8 cellular contexts compared by ENCODE assay signal in the genomic region with DNA sequence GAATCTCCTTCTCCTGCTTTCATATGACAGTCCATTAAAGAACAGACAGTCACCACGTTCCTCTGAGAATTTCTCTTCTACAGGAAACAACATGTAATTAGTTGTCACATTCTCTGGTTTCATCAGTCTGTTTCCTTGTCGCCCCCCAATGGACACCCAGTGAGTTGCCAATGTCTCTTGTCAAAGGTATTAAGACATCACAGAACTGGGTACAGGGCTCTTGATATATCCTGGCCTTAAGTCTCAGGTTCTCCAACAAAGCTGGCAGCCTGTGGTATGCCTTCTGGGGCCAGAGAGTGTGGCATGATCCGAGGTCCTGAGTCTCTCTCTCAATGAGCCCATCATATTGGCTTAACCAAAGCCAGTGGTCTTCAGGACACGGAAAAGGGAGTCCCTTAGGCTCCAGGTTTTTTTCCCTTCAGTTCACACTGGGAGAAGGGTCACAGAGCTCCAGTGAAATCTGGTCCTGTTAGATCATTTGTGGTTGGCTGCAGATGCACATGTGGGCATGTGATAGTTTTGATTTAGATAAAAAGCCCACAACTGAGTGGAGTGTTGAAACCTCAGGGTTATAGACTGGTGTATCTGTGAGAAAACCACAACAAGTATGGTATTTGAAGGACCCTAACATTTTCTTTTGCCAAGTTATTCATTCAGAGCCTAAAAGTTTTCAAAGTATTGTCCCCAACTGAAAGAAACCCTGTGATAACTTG. TPM values are rescaled to one million over a fixed set of nuclear protein-coding genes. Genes with fewer than 3 reads are reported as not detected.
A peak's percentile ranks its signal among the peaks of the same experiment; 100 is the strongest.
DNase-seq lines count a peak whose midpoint lies in the region; ATAC-seq and TF ChIP-seq lines count a peak whose summit lies in the region.

No MANE protein-coding gene starts in this region.

- H2AK5ac ChIP-seq in mesendoderm (ENCODE audit: low read length): no peak overlapping the region

- no CpG with 5 or more reads among the region's 4 CpGs for WGBS in mesendoderm (ENCODE audit: extremely low coverage, insufficient coverage, low lambda C conversion rate)

- no peak overlapping the region for H2BK15ac ChIP-seq in mesendoderm (replicated peaks; ENCODE audit: low read depth)

- peak overlapping the region; percentile 61 for H3K18ac ChIP-seq in mesendoderm (ENCODE audit: low read length)

- no peaks in the 10 kb centered on the region for H3K27me3 ChIP-seq in mesendoderm (ENCODE audit: insufficient read depth, low read length, poor library complexity)

- no peaks in the 10 kb centered on the region for H3K79me2 ChIP-seq in mesendoderm (ENCODE audit: control insufficient read depth, insufficient read depth, low read length)

- H3K4ac ChIP-seq in mesendoderm (ENCODE audit: low read depth, low read length): peak overlapping the region; percentile 63

- H3K23ac ChIP-seq in mesendoderm (ENCODE audit: low read length): no peak overlapping the region

- no peak overlapping the region for H4K5ac ChIP-seq in mesendoderm (ENCODE audit: low read length)

- peak; percentile 32 for TF ChIP-seq CTCF in coronary artery (IDR thresholded peaks at IDR 0.05)

- peak overlapping the region; percentile 6 for H3K9ac ChIP-seq in mesendoderm (ENCODE audit: low read length)

- H3K56ac ChIP-seq in mesendoderm (ENCODE audit: low read length): no peak overlapping the region

- H4K8ac ChIP-seq in mesendoderm (ENCODE audit: low read depth, low read length): no peak overlapping the region

- H3K36me3 ChIP-seq in mesendoderm (ENCODE audit: control insufficient read depth, insufficient read depth, low read length): no peaks in the 10 kb centered on the region

- no peak overlapping the region for H3K4me2 ChIP-seq in mesendoderm (ENCODE audit: low read length)

- H2BK5ac ChIP-seq in mesendoderm (ENCODE audit: low read length): no peak overlapping the region

- no peaks in the 10 kb centered on the region for H3K79me1 ChIP-seq in mesendoderm (ENCODE audit: low read length)

- peaks cover 3% of the 10 kb centered on the region for H3K4me1 ChIP-seq in mesendoderm (ENCODE audit: control insufficient read depth, low read depth, low read length)

- H2BK120ac ChIP-seq in mesendoderm (ENCODE audit: low read depth, low read length): no peak overlapping the region

- ATAC-seq in GM18519 (IDR thresholded peaks at IDR 0.05; ENCODE audit: low FRiP score, unreplicated experiment) (peak; percentile 79), HG03139 (IDR thresholded peaks at IDR 0.05; ENCODE audit: unreplicated experiment) (peak; percentile 75)

- peak; percentile 67 for DNase-seq in AG20443 (ENCODE audit: low spot score)
- peak; percentile 72 for DNase-seq in OCI-M1 (lab: John Stamatoyannopoulos, UW)
- no peak for DNase-seq in coronary artery (ENCODE audit: low spot score)
- DNase-seq in mesendoderm: peak; percentile 91
- no peak for DNase-seq in middle frontal gyrus (ENCODE audit: extremely low spot score, low spot score)
- DNase-seq in NCI-H510A treated with DMSO at 0.1 percent for 48 hours (lab: John Stamatoyannopoulos, UW): no peak

- H3K27ac ChIP-seq in coronary artery (no peak overlapping the region), mesendoderm (ENCODE audit: low read depth, low read length) (no peak overlapping the region)

- H3K4me3 ChIP-seq in coronary artery (no peak overlapping the region), mesendoderm (ENCODE audit: low read length) (no peak overlapping the region)

RNA-seq across cellular contexts. Expression of a gene that starts 46.9 kb away (rescaled TPM):
- 2.4 TPM for polyA plus RNA-seq in mesendoderm (2013, experiment 1 of 2)
- 2.5 TPM for polyA plus RNA-seq in mesendoderm (2013, experiment 2 of 2)

Comparison
In these comparisons a context has a peak if more than half of its experiments do, and no peak if none do; other contexts are left out.
1. DNase-seq: peak in AG20443 (single experiment), OCI-M1 (single experiment) and mesendoderm (single experiment); none in coronary artery (single experiment), middle frontal gyrus (single experiment) and NCI-H510A treated with DMSO at 0.1 percent for 48 hours (single experiment).